Comparison of ENCODE assay signal across 16 cellular contexts in genomic region chr11:69233761-69234136, GRCh38.
"Had no signal": no experiment of that assay in that cellular context is flagged by ENCODE, and none has a peak within 500 bp of the region (broad histone marks: within the 10 kb centered on the region; RNA-seq: fewer than 3 reads in every experiment).

No MANE protein-coding gene starts in this region.

- H3K4me1 ChIP-seq: gastroesophageal sphincter, lower lobe of right lung, right lobe of liver had no signal

- H3K4me1 Mint-ChIP-seq: mesothelial cell of epicardium had no signal

- H3K9me3 ChIP-seq: gastroesophageal sphincter, lower lobe of right lung, right lobe of liver had no signal

- H3K4me3 ChIP-seq: cardiac muscle cell, gastroesophageal sphincter, lower lobe of right lung, right lobe of liver had no signal

- ATAC-seq: gastroesophageal sphincter, lower lobe of right lung, right lobe of liver had no signal

- H3K36me3 Mint-ChIP-seq: mesothelial cell of epicardium had no signal

- H3K27me3 ChIP-seq: right lobe of liver had no signal

- H3K27ac ChIP-seq: cardiac muscle cell, gastroesophageal sphincter, lower lobe of right lung, right lobe of liver had no signal

- H3K9me3 Mint-ChIP-seq: T-helper 2 cell treated with Interferon-gamma antibody and Interleukin-4, amounts not matched to agents 5 μg/mL and 100 μg/mL, for 36 hours had no signal

- H3K4me3 Mint-ChIP-seq: activated T-helper 1 cell treated with anti-CD3 and anti-CD28 coated beads, Interleukin-12 subunit alpha, Interleukin-12 subunit beta, Interleukin-2, Interleukin-4 antibody, amounts not matched to agents 30 ng/mL and 10 ng/mL and 1 ng/mL, durations not matched to agents 14 hours and 24 hours and 36 hours; mesothelial cell of epicardium; T-helper 2 cell treated with Interferon-gamma antibody and Interleukin-4, amounts not matched to agents 5 μg/mL and 100 μg/mL, for 36 hours had no signal

- H3K27ac Mint-ChIP-seq: activated T-helper 1 cell treated with anti-CD3 and anti-CD28 coated beads, Interleukin-12 subunit alpha, Interleukin-12 subunit beta, Interleukin-2, Interleukin-4 antibody, amounts not matched to agents 30 ng/mL and 10 ng/mL and 1 ng/mL, durations not matched to agents 14 hours and 24 hours and 36 hours; mesothelial cell of epicardium; progenitor cell of endocrine pancreas; T-helper 2 cell treated with Interferon-gamma antibody and Interleukin-4, amounts not matched to agents 5 μg/mL and 100 μg/mL, for 36 hours had no signal

- DNase-seq: activated CD4-positive, alpha-beta T cell treated with anti-CD3 and anti-CD28 coated beads, Interleukin-2, amount 50 U/mL, for 4 hours; activated CD4-positive, CD25-positive, alpha-beta regulatory T cell treated with anti-CD3 and anti-CD28 coated beads, Interleukin-2, amount 50 U/mL, for 72 hours; activated naive CD4-positive, alpha-beta T cell treated with Interleukin-2 at 50 U/mL for 16 hours; effector CD4-positive, alpha-beta T cell; hippocampal formation; kidney glomerular epithelial cell; lower lobe of right lung; stimulated activated naive CD4-positive, alpha-beta T cell; SW 1271 had no signal

- H3K36me3 ChIP-seq: cardiac muscle cell, gastroesophageal sphincter, lower lobe of right lung, right lobe of liver had no signal
